In genomic region chr15:71141572-71141971, GRCh38 we compare ENCODE assay signal across 33 cellular contexts.
"Had no signal": no experiment of that assay in that cellular context is flagged by ENCODE, and none has a peak within 500 bp of the region (broad histone marks: within the 10 kb centered on the region; RNA-seq: fewer than 3 reads in every experiment).

No MANE protein-coding gene starts in this region.

- H3K27ac ChIP-seq: KMS-11 had no signal

- H3K4me3 ChIP-seq: MG63 had no signal

- DNase-seq: Kasumi-1, KG1, MG63, MM.1S, MV-4-11, NCI-H1048, NCI-H1092, NCI-H1092 treated with DMSO at 0.1 percent for 48 hours, NCI-H1105, NCI-H1105 treated with DMSO at 0.1 percent for 48 hours, NCI-H1417, NCI-H1417 treated with DMSO at 0.1 percent for 48 hours, NCI-H1436, NCI-H1436 treated with DMSO at 0.1 percent for 48 hours, NCI-H146, NCI-H1694, NCI-H1694 treated with DMSO at 0.1 percent for 48 hours, NCI-H187, NCI-H187 treated with DMSO at 0.1 percent for 48 hours, NCI-H1930, NCI-H2029, NCI-H2029 treated with DMSO at 0.1 percent for 48 hours, NCI-H2081, NCI-H2081 treated with DMSO at 0.1 percent for 48 hours, NCI-H2107, NCI-H2171, NCI-H2171 treated with DMSO at 0.1 percent for 48 hours, NCI-H2227 treated with DMSO at 0.1 percent for 48 hours, NCI-H226, NCI-H345, NCI-H446, NCI-H446 treated with DMSO at 0.1 percent for 48 hours had no signal

- H3K9me3 ChIP-seq: MG63 had no signal

- H3K27me3 ChIP-seq: MG63 had no signal
